ENCODE assay signal across 1 cellular context in the genomic region with DNA sequence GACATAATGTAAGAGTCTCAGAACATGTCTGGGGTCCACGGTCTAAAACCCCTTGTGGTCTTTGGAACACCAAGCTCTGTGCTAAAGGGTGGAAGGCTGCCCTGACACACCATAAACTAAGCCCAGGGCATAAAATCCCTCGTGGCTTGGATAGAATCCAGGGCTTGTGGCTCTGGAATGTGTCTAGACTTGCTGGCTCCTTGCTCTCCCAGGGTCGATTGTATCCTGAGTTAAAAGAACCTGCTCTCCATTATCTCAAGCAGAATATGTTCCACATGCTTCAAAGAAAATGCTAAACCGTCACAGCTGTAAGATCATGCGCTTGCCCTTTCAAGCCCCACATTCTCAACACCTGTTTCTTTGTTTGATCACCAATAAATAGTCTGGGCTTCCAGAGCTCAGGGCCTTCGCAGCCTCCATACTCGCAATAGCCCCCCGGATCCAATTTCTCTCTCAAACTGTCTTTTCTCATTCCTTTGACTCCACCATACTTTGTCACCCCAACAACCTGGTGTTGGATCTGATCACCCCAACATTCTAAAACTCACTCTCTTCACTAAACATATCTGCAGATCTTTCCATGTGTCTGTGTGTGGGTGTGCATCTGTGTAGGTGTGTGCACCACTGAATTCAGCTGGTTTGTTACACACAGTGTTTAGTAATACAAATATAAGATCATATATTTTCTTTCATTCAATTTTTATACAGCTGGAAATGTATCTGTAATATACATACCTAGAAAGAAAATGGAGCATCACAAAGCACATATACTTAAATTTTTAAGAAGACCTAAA.
TF ChIP-seq lines count a peak whose summit lies in the region.

No MANE protein-coding gene starts in this region.

TF ChIP-seq in endothelial cell of umbilical vein, 7 proteins besides CTCF, POLR2A, EP300 and RAD21 (continued from another document):
- no peak for TF ChIP-seq POLR2AphosphoS5 (IDR thresholded peaks at IDR 0.05; ENCODE audit: insufficient read depth, low read depth, low read length)
- TF ChIP-seq EZH2 (IDR thresholded peaks at IDR 0.05; ENCODE audit: borderline replicate concordance, low read depth, low read length, severe bottlenecking), result no peak
- no peak for TF ChIP-seq GATA2 (IDR thresholded peaks at IDR 0.05; ENCODE audit: insufficient read depth, insufficient read length, low read depth, low read length)
